In the genomic region with DNA sequence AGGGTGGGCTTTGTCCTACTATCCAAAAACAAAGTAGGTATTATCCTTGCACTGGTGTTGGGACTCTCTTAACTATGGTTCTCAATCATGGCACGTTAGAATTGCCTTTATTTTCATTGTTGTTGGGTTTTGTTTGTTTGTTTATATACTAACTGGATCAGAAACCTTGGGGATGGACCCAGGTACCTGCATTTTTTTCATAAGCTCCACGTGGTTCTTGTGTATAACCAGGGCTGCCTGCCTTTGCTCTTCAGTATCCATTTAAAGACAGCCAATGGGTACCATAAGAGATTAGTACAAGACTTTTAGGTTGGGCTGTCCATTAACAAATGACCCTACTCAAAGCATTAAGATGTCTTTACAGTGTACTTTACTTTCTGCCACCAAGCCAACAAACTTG, we compare ENCODE assay signal across 28 cellular contexts. TPM values are rescaled to one million over a fixed set of nuclear protein-coding genes. Genes with fewer than 3 reads are reported as not detected.
DNase-seq lines count a peak whose midpoint lies in the region; ATAC-seq and TF ChIP-seq lines count a peak whose summit lies in the region.
"Had no signal": no experiment of that assay in that cellular context is flagged by ENCODE, and none has a peak within 500 bp of the region (broad histone marks: within the 10 kb centered on the region; RNA-seq: fewer than 3 reads in every experiment).

No MANE protein-coding gene starts in this region.

- H3K4me3 ChIP-seq in ascending aorta, result no peak overlapping the region
- H3K4me3 ChIP-seq in naive thymus-derived CD4-positive, alpha-beta T cell (ENCODE audit: low read length), result no peak overlapping the region
- H3K4me3 ChIP-seq in uterus, result no peak overlapping the region
- H3K4me3 ChIP-seq: heart left ventricle, MG63, SK-N-MC, skin epidermis, testis had no signal

- POLR2A ChIA-PET in naive thymus-derived CD4-positive, alpha-beta T cell (lab: Charles Lee), result interaction anchor here (1.2 to 7.0 kb wide), 4 partner anchors 13 to 98 kb away, joined by 3 to 172 read pairs (median 4); no protein-coding TSS in a partner anchor

- TF ChIP-seq CTCF in ascending aorta (IDR thresholded peaks at IDR 0.05) (no peak), uterus (IDR thresholded peaks at IDR 0.05) (no peak)

- H3K27me3 ChIP-seq in ascending aorta (no peaks in the 10 kb centered on the region), uterus (no peaks in the 10 kb centered on the region)
- H3K27me3 ChIP-seq in naive thymus-derived CD4-positive, alpha-beta T cell (ENCODE audit: control insufficient read depth in 2 of 2, insufficient read depth in 2 of 2, low read length in 2 of 2), result no peaks in the 10 kb centered on the region
- H3K27me3 ChIP-seq: heart left ventricle, MG63, testis had no signal

- H3K4me1 ChIP-seq in ascending aorta (peaks cover 10 to 38% of the 10 kb centered on the region in 2 donors), uterus (peaks cover 0 to 14% of the 10 kb centered on the region in 2 donors)
- peaks cover 6 to 9% of the 10 kb centered on the region in 2 donors for H3K4me1 ChIP-seq in naive thymus-derived CD4-positive, alpha-beta T cell (ENCODE audit: control insufficient read depth in 2 of 2, insufficient read depth in 2 of 2, low read length in 2 of 2)

- H3K36me3 ChIP-seq in ascending aorta, result no peaks in the 10 kb centered on the region
- H3K36me3 ChIP-seq in naive thymus-derived CD4-positive, alpha-beta T cell (ENCODE audit: control insufficient read depth in 2 of 3, insufficient read depth in 3 of 3, low read length in 3 of 3), result peaks cover 0 to 5% (median 0%) of the 10 kb centered on the region in 3 experiments
- H3K36me3 ChIP-seq in uterus, result no peaks in the 10 kb centered on the region
- H3K36me3 ChIP-seq: heart left ventricle, MG63 had no signal

- no peak overlapping the region for H3K27ac Mint-ChIP-seq in activated CD8-positive, alpha-beta memory T cell treated with anti-CD3 and anti-CD28 coated beads, Interleukin-2, amount 10 ng/mL, durations not matched to agents 7 days and 5 days
- peak overlapping the region in 2 of 9 donors; percentile 18 to 56 for H3K27ac Mint-ChIP-seq in naive thymus-derived CD4-positive, alpha-beta T cell
- H3K27ac Mint-ChIP-seq: activated CD8-positive, alpha-beta T cell treated with anti-CD3 and anti-CD28 coated beads for 36 hours; stimulated activated memory B cell treated with anti-CD40 and anti-IgM and Interleukin-4, amounts not matched to agents 10 μg/mL and 1 μg/mL and 100 μg/mL, for 72 hours; WTC11 had no signal

- H3K9me3 Mint-ChIP-seq in activated CD8-positive, alpha-beta memory T cell treated with anti-CD3 and anti-CD28 coated beads, Interleukin-2, amount 10 ng/mL, durations not matched to agents 7 days and 5 days (ENCODE audit: low read depth), result no peaks in the 10 kb centered on the region
- H3K9me3 Mint-ChIP-seq in naive thymus-derived CD4-positive, alpha-beta T cell, result no peaks in the 10 kb centered on the region
- H3K9me3 Mint-ChIP-seq: activated CD8-positive, alpha-beta T cell treated with anti-CD3 and anti-CD28 coated beads for 36 hours; IgD-negative memory B cell; mesothelial cell of epicardium; stimulated activated memory B cell treated with anti-CD40 and anti-IgM and Interleukin-4, amounts not matched to agents 10 μg/mL and 1 μg/mL and 100 μg/mL, for 72 hours; WTC11 had no signal

- H3K4me3 Mint-ChIP-seq in activated CD8-positive, alpha-beta memory T cell treated with anti-CD3 and anti-CD28 coated beads, Interleukin-2, amount 10 ng/mL, durations not matched to agents 7 days and 5 days, result peak overlapping the region; percentile 19
- H3K4me3 Mint-ChIP-seq in naive thymus-derived CD4-positive, alpha-beta T cell, result peak overlapping the region in 7 of 10 donors; percentile 14 to 98 (median 20)
- H3K4me3 Mint-ChIP-seq: activated CD8-positive, alpha-beta T cell treated with anti-CD3 and anti-CD28 coated beads for 36 hours; mesothelial cell of epicardium; stimulated activated memory B cell treated with anti-CD40 and anti-IgM and Interleukin-4, amounts not matched to agents 10 μg/mL and 1 μg/mL and 100 μg/mL, for 72 hours; WTC11 had no signal

- H3K9me3 ChIP-seq in ascending aorta, result no peaks in the 10 kb centered on the region
- H3K9me3 ChIP-seq in naive thymus-derived CD4-positive, alpha-beta T cell (ENCODE audit: control insufficient read depth in 2 of 3, low read length in 3 of 3), result no peaks in the 10 kb centered on the region
- H3K9me3 ChIP-seq in uterus, result no peaks in the 10 kb centered on the region
- H3K9me3 ChIP-seq: heart left ventricle, MG63, testis had no signal

- peaks cover 26% of the 10 kb centered on the region for H3K27me3 Mint-ChIP-seq in activated CD8-positive, alpha-beta memory T cell treated with anti-CD3 and anti-CD28 coated beads, Interleukin-2, amount 10 ng/mL, durations not matched to agents 7 days and 5 days
- peaks cover 0 to 35% (median 0%) of the 10 kb centered on the region in 5 donors for H3K27me3 Mint-ChIP-seq in naive thymus-derived CD4-positive, alpha-beta T cell
- H3K27me3 Mint-ChIP-seq: stimulated activated memory B cell treated with anti-CD40 and anti-IgM and Interleukin-4, amounts not matched to agents 10 μg/mL and 1 μg/mL and 100 μg/mL, for 72 hours had no signal

- peaks cover 17% of the 10 kb centered on the region for H3K4me1 Mint-ChIP-seq in activated CD8-positive, alpha-beta memory T cell treated with anti-CD3 and anti-CD28 coated beads, Interleukin-2, amount 10 ng/mL, durations not matched to agents 7 days and 5 days
- H3K4me1 Mint-ChIP-seq in naive thymus-derived CD4-positive, alpha-beta T cell, result peaks cover 17 to 31% (median 24%) of the 10 kb centered on the region in 7 donors

- H3K27ac ChIP-seq in ascending aorta, result peak overlapping the region; percentile 10 to 100
- H3K27ac ChIP-seq in naive thymus-derived CD4-positive, alpha-beta T cell (ENCODE audit: low read depth, low read length), result no peak overlapping the region
- peak overlapping the region; percentile 15 to 97 for H3K27ac ChIP-seq in uterus
- no peak overlapping the region for H3K27ac ChIP-seq in caudate nucleus (ENCODE audit: low read depth, low read length)
- H3K27ac ChIP-seq: SK-N-MC had no signal

- intact Hi-C loops in ascending aorta (cut with DNase I), result loop anchor here (10.0 kb wide), 1 partner anchor 1721 kb away; the partner anchor contains the start of gene VCAN
- intact Hi-C loops in naive thymus-derived CD4-positive, alpha-beta T cell (cut with micrococcal nuclease), result loop anchor here (5.0 to 10.0 kb wide), 7 partner anchors 311 to 1346 kb away; partner anchors contain the start of genes TMEM167A (in 2 of the 2), XRCC4 (in 2 of the 2) and ZFYVE16 (in 1 of the 2)
- intact Hi-C loops in uterus (cut with DNase I; ENCODE audit: low total_unique reads), result loop anchor here (5.0 kb wide), 1 partner anchor 34 kb away; no protein-coding TSS in a partner anchor

- no peak for ATAC-seq in activated CD8-positive, alpha-beta memory T cell treated with anti-CD3 and anti-CD28 coated beads, Interleukin-2, amount 10 ng/mL, durations not matched to agents 7 days and 5 days
- ATAC-seq in naive thymus-derived CD4-positive, alpha-beta T cell, result no peak
- no peak for ATAC-seq in HG03280 (IDR thresholded peaks at IDR 0.05; ENCODE audit: unreplicated experiment)
- ATAC-seq: activated CD8-positive, alpha-beta T cell treated with anti-CD3 and anti-CD28 coated beads for 36 hours; heart left ventricle; stimulated activated memory B cell treated with anti-CD40 and anti-IgM and Interleukin-4, amounts not matched to agents 10 μg/mL and 1 μg/mL and 100 μg/mL, for 72 hours; WTC11 had no signal

- H3K36me3 Mint-ChIP-seq in activated CD8-positive, alpha-beta memory T cell treated with anti-CD3 and anti-CD28 coated beads, Interleukin-2, amount 10 ng/mL, durations not matched to agents 7 days and 5 days, result no peaks in the 10 kb centered on the region
- peaks cover 0 to 11% (median 0%) of the 10 kb centered on the region in 5 donors for H3K36me3 Mint-ChIP-seq in naive thymus-derived CD4-positive, alpha-beta T cell
- H3K36me3 Mint-ChIP-seq: IgD-negative memory B cell; mesothelial cell of epicardium; stimulated activated memory B cell treated with anti-CD40 and anti-IgM and Interleukin-4, amounts not matched to agents 10 μg/mL and 1 μg/mL and 100 μg/mL, for 72 hours; WTC11 had no signal

- no peak for TF ChIP-seq POLR2A in uterus (IDR thresholded peaks at IDR 0.05)

- CTCF ChIA-PET in activated CD8-positive, alpha-beta memory T cell treated with anti-CD3 and anti-CD28 coated beads, Interleukin-2, amount 10 ng/mL, durations not matched to agents 7 days and 5 days (lab: Charles Lee), result interaction anchor here (1.5 kb wide), 1 partner anchor 98 kb away, joined by 6 read pairs; no protein-coding TSS in a partner anchor
- CTCF ChIA-PET in naive thymus-derived CD4-positive, alpha-beta T cell (lab: Charles Lee), result interaction anchor here (1.1 to 1.8 kb wide), 2 partner anchors 84 to 98 kb away, joined by 4 to 9 read pairs; no protein-coding TSS in a partner anchor

- DNase-seq in activated CD8-positive, alpha-beta memory T cell treated with anti-CD3 and anti-CD28 coated beads, Interleukin-2, amount 10 ng/mL, durations not matched to agents 7 days and 5 days, result no peak
- DNase-seq in activated CD8-positive, alpha-beta memory T cell treated with anti-CD3 and anti-CD28 coated beads, Interleukin-2, amount 50 U/mL, for 48 hours, result no peak
- DNase-seq in ascending aorta (ENCODE audit: low spot score in 2 of 2) (no peak), uterus (no peak), caudate nucleus (lab: John Stamatoyannopoulos, UW) (no peak), nucleus accumbens (lab: John Stamatoyannopoulos, UW) (no peak)
- no peak for DNase-seq in naive thymus-derived CD4-positive, alpha-beta T cell
- DNase-seq: activated CD8-positive, alpha-beta T cell treated with anti-CD3 and anti-CD28 coated beads for 36 hours; activated naive CD4-positive, alpha-beta T cell; activated T-cell treated with anti-CD3 and anti-CD28 coated beads, Interleukin-2, amount 50 U/mL, for 1 hour; amniotic stem cell; dermis blood vessel endothelial cell; DND-41; GOT3; heart left ventricle; MG63; NCI-H1436; RPMI8226; stimulated activated CD4-positive, alpha-beta T cell treated with anti-CD3 and anti-CD28 coated beads, Interleukin-2, amount 100 ng/mL, for 24 hours; T-helper 9 cell; testis had no signal

RNA-seq across cellular contexts. Expression of gene SSBP2, which starts 2.5 kb away (rescaled TPM):
- 10 to 100 TPM; 13.1 to 21.5 TPM for total RNA-seq in activated CD8-positive, alpha-beta memory T cell treated with anti-CD3 and anti-CD28 coated beads, Interleukin-2, amount 10 ng/mL, durations not matched to agents 7 days and 5 days
- total RNA-seq in ascending aorta (22.4 TPM), uterus (100 to 1,000 TPM in 2 of 4 donors, 10 to 100 TPM in 2; 22.0 to 204 (median 90.9) TPM)
- total RNA-seq in naive thymus-derived CD4-positive, alpha-beta T cell, result 10 to 100 TPM; 36.7 to 73.1 (median 55.9) TPM
- 10 to 100 TPM; 87.2 to 99.8 TPM for polyA plus RNA-seq in naive thymus-derived CD4-positive, alpha-beta T cell

Comparison
In these comparisons a context has a peak if more than half of its experiments do, and no peak if none do; other contexts are left out.
1. H3K27ac ChIP-seq: peak in ascending aorta (2 of 2) and uterus (2 of 2); none in naive thymus-derived CD4-positive, alpha-beta T cell (single experiment) and caudate nucleus (single experiment).